ENCODE assay signal across 1 cellular context in the genomic region with DNA sequence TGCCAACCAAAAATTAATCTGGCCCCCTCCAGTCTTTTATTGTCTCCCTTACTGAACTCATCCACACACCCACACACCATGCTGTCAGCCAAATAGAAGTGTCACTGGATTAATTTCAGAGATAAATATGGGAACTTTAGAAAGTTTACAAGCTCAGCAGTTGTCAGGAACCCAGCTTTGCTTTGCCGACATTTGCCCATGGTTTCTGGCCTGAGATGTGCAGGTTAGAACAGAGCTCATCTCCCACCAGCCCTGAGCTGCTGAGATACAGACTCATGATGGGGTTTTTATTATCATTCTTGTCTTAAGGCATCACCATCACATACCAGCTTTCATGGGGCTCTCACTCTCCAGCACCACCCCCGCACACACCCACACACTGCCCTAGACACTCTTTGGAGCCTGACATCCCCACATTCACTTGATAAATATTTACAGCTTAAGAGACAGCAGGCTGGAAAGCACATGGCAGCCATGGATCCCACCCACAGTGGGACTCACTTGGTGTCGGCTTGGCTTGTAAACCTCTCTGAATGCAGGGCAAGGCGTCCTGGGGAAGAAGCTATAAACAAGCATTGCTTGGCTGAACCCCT.
TF ChIP-seq lines count a peak whose summit lies in the region.

No MANE protein-coding gene starts in this region.

TF ChIP-seq in IMR-90, 13 proteins besides CTCF, POLR2A, EP300 and RAD21:
- TF ChIP-seq MXI1 (IDR thresholded peaks at IDR 0.05; ENCODE audit: borderline replicate concordance, low read depth, low read length): peak; percentile 62; the same call in 1 of the 2 replicates
- TF ChIP-seq BHLHE40 (IDR thresholded peaks at IDR 0.05; ENCODE audit: low read depth, low read length): peak; percentile 31; the same call in 1 of the 2 replicates
- TF ChIP-seq CEBPB (IDR thresholded peaks at IDR 0.05; ENCODE audit: low read depth, low read length): no peak
TF ChIP-seq in IMR-90: peak in this region for 2.
